ENCODE assay signal across 11 cellular contexts in the genomic region with DNA sequence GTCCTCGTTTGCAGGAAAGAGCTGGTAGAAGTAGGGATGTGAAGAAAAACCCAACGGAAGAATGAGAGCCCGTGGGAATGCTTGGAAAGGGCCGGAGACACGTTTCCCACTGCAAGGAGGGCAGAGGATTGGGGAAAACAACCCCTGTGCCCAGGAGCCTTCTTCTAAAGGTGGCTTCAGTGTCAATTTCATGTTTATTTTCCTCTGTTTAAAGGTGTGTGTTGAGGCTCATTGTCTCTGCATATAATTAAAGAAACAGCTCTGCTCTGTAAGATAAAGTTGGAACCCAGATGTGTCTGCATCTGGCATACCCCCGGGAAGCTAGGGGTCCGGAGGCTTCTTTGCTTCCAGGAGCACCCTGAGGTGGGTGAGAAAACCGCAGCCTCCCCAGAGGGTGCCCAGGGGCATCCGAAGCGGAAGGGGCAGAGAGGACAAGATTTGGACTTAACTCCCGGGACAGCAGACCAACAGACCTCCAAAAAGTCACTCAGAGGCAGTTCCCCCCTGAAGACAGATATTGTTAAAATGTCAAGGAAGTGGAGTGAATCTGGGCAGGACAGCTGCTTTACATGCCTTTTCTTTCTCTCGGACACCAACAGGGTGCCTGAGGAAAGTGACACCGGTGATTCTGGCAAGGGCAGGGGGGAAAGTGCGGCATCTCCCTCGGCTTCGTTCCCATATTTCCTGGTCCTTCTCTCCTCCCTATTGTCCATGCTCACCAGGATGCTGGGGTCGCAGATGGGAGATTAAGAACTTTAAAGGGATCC. TPM values are rescaled to one million over a fixed set of nuclear protein-coding genes. Genes with fewer than 3 reads are reported as not detected.
A peak's percentile ranks its signal among the peaks of the same experiment; 100 is the strongest.
DNase-seq lines count a peak whose midpoint lies in the region; ATAC-seq and TF ChIP-seq lines count a peak whose summit lies in the region.
"Had no signal": no experiment of that assay in that cellular context is flagged by ENCODE, and none has a peak within 500 bp of the region (broad histone marks: within the 10 kb centered on the region; RNA-seq: fewer than 3 reads in every experiment).

No MANE protein-coding gene starts in this region.

- POLR2A ChIA-PET in activated CD8-positive, alpha-beta T cell treated with anti-CD3 and anti-CD28 coated beads for 36 hours (lab: Charles Lee), result interaction anchor here (0.7 kb wide), 1 partner anchor 9 kb away, joined by 3 read pairs; no protein-coding TSS in a partner anchor

- intact Hi-C loops in activated CD8-positive, alpha-beta T cell treated with anti-CD3 and anti-CD28 coated beads for 36 hours (cut with micrococcal nuclease), result loop anchor here (5.0 to 10.0 kb wide), 3 partner anchors 174 to 1159 kb away; no protein-coding TSS in a partner anchor

- no peak for ATAC-seq in activated CD8-positive, alpha-beta T cell treated with anti-CD3 and anti-CD28 coated beads for 36 hours
- ATAC-seq in stimulated activated naive CD8-positive, alpha-beta T cell treated with anti-CD3 and anti-CD28 coated beads, Interleukin-15, amount 100 ng/mL, for 72 hours, result no peak
- ATAC-seq in GM21390 (IDR thresholded peaks at IDR 0.05; ENCODE audit: unreplicated experiment) (no peak), HG03108 (IDR thresholded peaks at IDR 0.05; ENCODE audit: unreplicated experiment) (no peak)
- ATAC-seq: foreskin keratinocyte had no signal

- peak; percentile 63 for DNase-seq in activated effector memory CD4-positive, alpha-beta T cell treated with anti-CD3 and anti-CD28 coated beads, Interleukin-2, amount 50 U/mL, for 16 hours
- no peak for DNase-seq in activated effector memory CD4-positive, alpha-beta T cell treated with Interleukin-2 at 50 U/mL for 16 hours
- DNase-seq in activated CD8-positive, alpha-beta T cell treated with anti-CD3 and anti-CD28 coated beads for 36 hours, result no peak
- no peak for DNase-seq in immature natural killer cell
- DNase-seq in stimulated activated naive CD8-positive, alpha-beta T cell treated with anti-CD3 and anti-CD28 coated beads, Interleukin-15, amount 100 ng/mL, for 72 hours, result no peak
- no peak for DNase-seq in activated gamma-delta T cell (lab: John Stamatoyannopoulos, UW)
- DNase-seq: caudate nucleus, foreskin keratinocyte had no signal

- H3K27me3 Mint-ChIP-seq in activated CD8-positive, alpha-beta T cell treated with anti-CD3 and anti-CD28 coated beads for 36 hours, result peaks cover 71% of the 10 kb centered on the region
- peaks cover 64 to 88% (median 82%) of the 10 kb centered on the region in 3 donors for H3K27me3 Mint-ChIP-seq in immature natural killer cell (ENCODE audit: low read depth in 3 of 3)
- peaks cover 98% of the 10 kb centered on the region for H3K27me3 Mint-ChIP-seq in stimulated activated naive CD8-positive, alpha-beta T cell treated with anti-CD3 and anti-CD28 coated beads, Interleukin-15, amount 100 ng/mL, for 72 hours

- CTCF ChIA-PET in activated CD8-positive, alpha-beta T cell treated with anti-CD3 and anti-CD28 coated beads for 36 hours (lab: Charles Lee), result interaction anchor here (1.2 kb wide), 1 partner anchor 13 kb away, joined by 3 read pairs; no protein-coding TSS in a partner anchor

- no peaks in the 10 kb centered on the region for H3K36me3 Mint-ChIP-seq in activated CD8-positive, alpha-beta T cell treated with anti-CD3 and anti-CD28 coated beads for 36 hours (ENCODE audit: low read depth)
- no peaks in the 10 kb centered on the region for H3K36me3 Mint-ChIP-seq in immature natural killer cell

- no peaks in the 10 kb centered on the region for H3K9me3 Mint-ChIP-seq in activated CD8-positive, alpha-beta T cell treated with anti-CD3 and anti-CD28 coated beads for 36 hours
- peaks cover 0 to 2% (median 0%) of the 10 kb centered on the region in 6 donors for H3K9me3 Mint-ChIP-seq in immature natural killer cell
- H3K9me3 Mint-ChIP-seq in stimulated activated naive CD8-positive, alpha-beta T cell treated with anti-CD3 and anti-CD28 coated beads, Interleukin-15, amount 100 ng/mL, for 72 hours, result no peaks in the 10 kb centered on the region

- no peak overlapping the region for H3K27ac Mint-ChIP-seq in activated CD8-positive, alpha-beta T cell treated with anti-CD3 and anti-CD28 coated beads for 36 hours
- peak overlapping the region in 3 of 6 donors; percentile 12 to 55 (median 36) for H3K27ac Mint-ChIP-seq in immature natural killer cell
- H3K27ac Mint-ChIP-seq in stimulated activated naive CD8-positive, alpha-beta T cell treated with anti-CD3 and anti-CD28 coated beads, Interleukin-15, amount 100 ng/mL, for 72 hours, result peak overlapping the region in 1 of 2 donors; percentile 43

- H3K4me1 Mint-ChIP-seq in activated CD8-positive, alpha-beta T cell treated with anti-CD3 and anti-CD28 coated beads for 36 hours (ENCODE audit: low read depth), result peaks cover 64% of the 10 kb centered on the region
- peaks cover 56 to 70% of the 10 kb centered on the region in 2 donors for H3K4me1 Mint-ChIP-seq in immature natural killer cell
- H3K4me1 Mint-ChIP-seq in stimulated activated naive CD8-positive, alpha-beta T cell treated with anti-CD3 and anti-CD28 coated beads, Interleukin-15, amount 100 ng/mL, for 72 hours, result peaks cover 95% of the 10 kb centered on the region

- TF ChIP-seq CTCF in activated CD8-positive, alpha-beta T cell treated with anti-CD3 and anti-CD28 coated beads for 36 hours (IDR thresholded peaks at IDR 0.05), result no peak

- H3K4me3 Mint-ChIP-seq in activated CD8-positive, alpha-beta T cell treated with anti-CD3 and anti-CD28 coated beads for 36 hours, result peak overlapping the region; percentile 51
- peak overlapping the region; percentile 42 to 81 (median 77) for H3K4me3 Mint-ChIP-seq in immature natural killer cell
- peak overlapping the region; percentile 74 to 77 for H3K4me3 Mint-ChIP-seq in stimulated activated naive CD8-positive, alpha-beta T cell treated with anti-CD3 and anti-CD28 coated beads, Interleukin-15, amount 100 ng/mL, for 72 hours

RNA-seq across cellular contexts. Expression of gene GATA3, which starts 8.6 kb away (rescaled TPM):
- 10 to 100 TPM; 24.4 to 27.2 TPM for total RNA-seq in activated CD8-positive, alpha-beta T cell treated with anti-CD3 and anti-CD28 coated beads for 36 hours
- 10 to 100 TPM; 27.2 to 52.1 (median 36.8) TPM for polyA plus RNA-seq in immature natural killer cell
- total RNA-seq: OCI-LY7 had no signal
